In genomic region chr14:103716899-103717411, GRCh38 we compare ENCODE assay signal across 8 cellular contexts. TPM values are rescaled to one million over a fixed set of nuclear protein-coding genes. Genes with fewer than 3 reads are reported as not detected.
DNase-seq lines count a peak whose midpoint lies in the region; TF ChIP-seq lines count a peak whose summit lies in the region.

No MANE protein-coding gene starts in this region.

- no peak overlapping the region; a peak in 1 of 22 replicates for H3K27ac ChIP-seq in BLaER1 treated with 17β-estradiol and CSF1 and Interleukin-3, amounts not matched to agents 10 nM and 100 nM
- H3K27ac ChIP-seq in colonic mucosa (no peak overlapping the region), neural cell (ENCODE audit: low read length) (no peak overlapping the region)

- TF ChIP-seq RAD21 in neural cell (conservative IDR thresholded peaks at IDR 0.05): no peak

- H3K9me2 ChIP-seq in Loucy (replicated peaks; ENCODE audit: low read depth, low read length) (no peaks in the 10 kb centered on the region), neural cell (ENCODE audit: insufficient read depth, low read length) (no peaks in the 10 kb centered on the region)

- H3K79me2 ChIP-seq in Loucy (ENCODE audit: insufficient read depth, low read length) (peaks cover 43% of the 10 kb centered on the region), neural cell (replicated peaks; ENCODE audit: insufficient read depth, low read length) (peaks cover 45% of the 10 kb centered on the region)

- TF ChIP-seq CTCF in Loucy (conservative IDR thresholded peaks at IDR 0.05; ENCODE audit: low read length) (no peak), colonic mucosa (IDR thresholded peaks at IDR 0.05) (no peak), neural cell (IDR thresholded peaks at IDR 0.05; ENCODE audit: poor library complexity, severe bottlenecking) (no peak)

- peak overlapping the region; percentile 78 to 94 (median 85) for H3K4me3 ChIP-seq in BLaER1 treated with 17β-estradiol and CSF1 and Interleukin-3, amounts not matched to agents 10 nM and 100 nM
- H3K4me3 ChIP-seq in Loucy (ENCODE audit: low read length, poor library complexity, severe bottlenecking) (peak overlapping the region; percentile 76), colonic mucosa (peak overlapping the region; percentile 88), neural cell (ENCODE audit: low read length) (peak overlapping the region; percentile 89)

- peak overlapping the region; percentile 77 to 98 (median 91) for H3K9ac ChIP-seq in BLaER1 treated with 17β-estradiol and CSF1 and Interleukin-3, amounts not matched to agents 10 nM and 100 nM
- peak overlapping the region; percentile 74 for H3K9ac ChIP-seq in Loucy (ENCODE audit: low read depth, low read length, poor library complexity, severe bottlenecking)
- H3K9ac ChIP-seq in colonic mucosa (ENCODE audit: low read depth in 2 of 2, low read length in 2 of 2): peak overlapping the region; percentile 76 to 79
- H3K9ac ChIP-seq in neural cell (ENCODE audit: low read length): no peak overlapping the region

- peaks cover 54 to 86% (median 73%) of the 10 kb centered on the region in 11 experiments; a peak in 21 of 22 replicates for H4K20me1 ChIP-seq in BLaER1 treated with 17β-estradiol and CSF1 and Interleukin-3, amounts not matched to agents 10 nM and 100 nM
- H4K20me1 ChIP-seq in Loucy (ENCODE audit: insufficient read depth, low read length, poor library complexity, severe bottlenecking): peaks cover 9% of the 10 kb centered on the region
- H4K20me1 ChIP-seq in neural cell (ENCODE audit: insufficient read depth): peaks cover 5% of the 10 kb centered on the region

- TF ChIP-seq EP300 in neural cell (conservative IDR thresholded peaks at IDR 0.05; ENCODE audit: poor library complexity, severe bottlenecking): no peak

- peak overlapping the region; percentile 95 to 100 (median 99) for H3K4me2 ChIP-seq in BLaER1 treated with 17β-estradiol and CSF1 and Interleukin-3, amounts not matched to agents 10 nM and 100 nM
- H3K4me2 ChIP-seq in Loucy (ENCODE audit: low read depth, low read length, poor library complexity, severe bottlenecking) (peak overlapping the region; percentile 77), neural cell (ENCODE audit: low read length) (peak overlapping the region; percentile 72)

- no peaks in the 10 kb centered on the region for H3K9me3 ChIP-seq in BLaER1 treated with 17β-estradiol and CSF1 and Interleukin-3, amounts not matched to agents 10 nM and 100 nM (replicated peaks in 1 of 11)
- H3K9me3 ChIP-seq in Loucy (ENCODE audit: insufficient read depth, low read depth, low read length): no peaks in the 10 kb centered on the region
- no peaks in the 10 kb centered on the region for H3K9me3 ChIP-seq in colonic mucosa
- no peaks in the 10 kb centered on the region for H3K9me3 ChIP-seq in neural cell (ENCODE audit: low read length)

- H3K36me3 ChIP-seq in BLaER1 treated with 17β-estradiol and CSF1 and Interleukin-3, amounts not matched to agents 10 nM and 100 nM: peaks cover 0 to 26% (median 12%) of the 10 kb centered on the region in 11 experiments; a peak in 13 of 22 replicates
- H3K36me3 ChIP-seq in Loucy (ENCODE audit: insufficient read depth, low read length) (no peaks in the 10 kb centered on the region), colonic mucosa (no peaks in the 10 kb centered on the region), neural cell (ENCODE audit: insufficient read depth, low read length) (no peaks in the 10 kb centered on the region)

- H3K27me3 ChIP-seq in BLaER1 treated with 17β-estradiol and CSF1 and Interleukin-3, amounts not matched to agents 10 nM and 100 nM: no peaks in the 10 kb centered on the region
- H3K27me3 ChIP-seq in Loucy (ENCODE audit: insufficient read depth, low read length, poor library complexity, severe bottlenecking) (no peaks in the 10 kb centered on the region), colonic mucosa (no peaks in the 10 kb centered on the region), neural cell (ENCODE audit: insufficient read depth, low read depth, low read length) (no peaks in the 10 kb centered on the region)

- no peak overlapping the region for H2AFZ ChIP-seq in Loucy (ENCODE audit: low read length)
- no peak overlapping the region for H2AFZ ChIP-seq in neural cell (ENCODE audit: low read depth, low read length)

- intact Hi-C loops in colonic mucosa (cut with DNase I): no loop called here

- H3K4me1 ChIP-seq in BLaER1 treated with 17β-estradiol and CSF1 and Interleukin-3, amounts not matched to agents 10 nM and 100 nM: peaks cover 41 to 66% (median 56%) of the 10 kb centered on the region in 10 experiments
- H3K4me1 ChIP-seq in Loucy (ENCODE audit: insufficient read depth, low read length, poor library complexity, severe bottlenecking) (peaks cover 12% of the 10 kb centered on the region), colonic mucosa (peaks cover 6% of the 10 kb centered on the region)

- no peak for DNase-seq in colonic mucosa
- no peak for DNase-seq in NCI-H82 (lab: John Stamatoyannopoulos, UW)
- DNase-seq in D341Med (ENCODE audit: low spot score): no peak
- no peak for DNase-seq in ureter (ENCODE audit: low spot score)
- DNase-seq in NCI-H1417 treated with DMSO at 0.1 percent for 48 hours (lab: John Stamatoyannopoulos, UW): no peak

- H3F3A ChIP-seq in Loucy (ENCODE audit: low read depth) (no peaks in the 10 kb centered on the region), neural cell (ENCODE audit: insufficient read depth, low read length, poor library complexity, severe bottlenecking) (no peaks in the 10 kb centered on the region)

TF ChIP-seq in neural cell, 6 proteins besides CTCF, POLR2A, EP300 and RAD21:
- TF ChIP-seq REST (IDR thresholded peaks at IDR 0.05; ENCODE audit: borderline replicate concordance) (no peak), MXI1 (conservative IDR thresholded peaks at IDR 0.05; ENCODE audit: poor library complexity, severe bottlenecking) (no peak), EZH2 (IDR thresholded peaks at IDR 0.05; ENCODE audit: borderline replicate concordance, insufficient read depth, low read length, poor library complexity, severe bottlenecking) (no peak), TAF1 (IDR thresholded peaks at IDR 0.05; ENCODE audit: low read depth) (no peak), SMC3 (conservative IDR thresholded peaks at IDR 0.05; ENCODE audit: poor library complexity) (no peak), POLR2AphosphoS5 (IDR thresholded peaks at IDR 0.05) (no peak)

RNA-seq across cellular contexts. Expression of gene ZFYVE21, which starts 1.3 kb away (rescaled TPM):
- total RNA-seq in colonic mucosa (10 to 100 TPM; 49.3 to 68.9 TPM), ureter (90.9 TPM)
- 99.7 and 106 TPM in 2 replicates for polyA plus RNA-seq in neural cell
- 38.5 and 45.0 TPM in 2 replicates for polyA minus RNA-seq in neural cell

RNA-seq across cellular contexts. Expression of gene XRCC3, which starts 1.7 kb away (rescaled TPM):
- total RNA-seq in colonic mucosa (10 to 100 TPM in 1 of 2 donors, 1 to 10 TPM in 1; 8.3 to 70.0 TPM), ureter (15.7 TPM)
- 14.6 and 26.7 TPM in 2 replicates for polyA plus RNA-seq in neural cell
- polyA minus RNA-seq in neural cell: 8.0 and 11.7 TPM in 2 replicates
